10 cellular contexts compared by ENCODE assay signal in genomic region chr1:27496604-27497155, GRCh38. TPM values are rescaled to one million over a fixed set of nuclear protein-coding genes. Genes with fewer than 3 reads are reported as not detected.
A peak's percentile ranks its signal among the peaks of the same experiment; 100 is the strongest.
DNase-seq lines count a peak whose midpoint lies in the region; ATAC-seq, FAIRE-seq and TF ChIP-seq lines count a peak whose summit lies in the region.
"Had no signal": no experiment of that assay in that cellular context is flagged by ENCODE, and none has a peak within 500 bp of the region (broad histone marks: within the 10 kb centered on the region; RNA-seq: fewer than 3 reads in every experiment).

No MANE protein-coding gene starts in this region.

- no peak overlapping the region for H3K23ac ChIP-seq in trophoblast cell (ENCODE audit: low read length)

- ATAC-seq in effector memory CD8-positive, alpha-beta T cell (replicated peaks), result no peak
- ATAC-seq in HG02885 (IDR thresholded peaks at IDR 0.05; ENCODE audit: poor library complexity, unreplicated experiment), result no peak

- H2BK12ac ChIP-seq in trophoblast cell (ENCODE audit: low read length), result no peak overlapping the region

- FAIRE-seq in H54 (lab: Jason Lieb, UNC), result no peak

- no peak overlapping the region for H3K9ac ChIP-seq in trophoblast cell (ENCODE audit: low read length)

- H3K4ac ChIP-seq in trophoblast cell (ENCODE audit: low read depth, low read length), result no peak overlapping the region

- H3K4me1 Mint-ChIP-seq in effector memory CD8-positive, alpha-beta T cell (ENCODE audit: low read depth in 2 of 2), result peaks cover 0 to 2% of the 10 kb centered on the region in 2 donors

- H2AK5ac ChIP-seq in trophoblast cell (ENCODE audit: low read length), result no peak overlapping the region

- no peak overlapping the region for H3K4me3 ChIP-seq in trophoblast cell (ENCODE audit: low read depth, low read length)

- H3K14ac ChIP-seq in trophoblast cell (ENCODE audit: low read length), result no peak overlapping the region

- H3K27me3 ChIP-seq in trophoblast cell (ENCODE audit: insufficient read depth, low read length), result no peaks in the 10 kb centered on the region

- H2BK120ac ChIP-seq in trophoblast cell (ENCODE audit: insufficient read depth, low read length, poor library complexity), result no peak overlapping the region

- H2AFZ ChIP-seq in trophoblast cell (ENCODE audit: insufficient read depth, low read length, poor library complexity), result no peak overlapping the region

- no peak overlapping the region for H3K18ac ChIP-seq in trophoblast cell (ENCODE audit: low read length)

- no peaks in the 10 kb centered on the region for H3K9me3 ChIP-seq in trophoblast cell (ENCODE audit: insufficient read depth, low read depth, low read length)

- H3K4me1 ChIP-seq in trophoblast cell (ENCODE audit: control insufficient read depth in 1 of 2, insufficient read depth in 2 of 2, low read length in 2 of 2), result no peaks in the 10 kb centered on the region

- H3K36me3 ChIP-seq in trophoblast cell (ENCODE audit: control insufficient read depth in 1 of 2, insufficient read depth in 2 of 2, low read length in 2 of 2), result no peaks in the 10 kb centered on the region

- no peaks in the 10 kb centered on the region for H3K79me1 ChIP-seq in trophoblast cell (ENCODE audit: low read length)

- H3K9me3 Mint-ChIP-seq in effector memory CD8-positive, alpha-beta T cell, result no peaks in the 10 kb centered on the region
- H3K9me3 Mint-ChIP-seq: activated T-helper 2 cell treated with anti-CD3 and anti-CD28 coated beads, Interferon-gamma antibody, Interleukin-2, Interleukin-4, amounts not matched to agents 10 μg/mL and 5 μg/mL and 100 μg/mL, durations not matched to agents 14 hours and 24 hours and 36 hours had no signal

- no peak overlapping the region for H3K27ac ChIP-seq in trophoblast cell (ENCODE audit: low read depth, low read length)
- H3K27ac ChIP-seq: RWPE1 had no signal

- TF ChIP-seq POLR2A in H54 (IDR thresholded peaks at IDR 0.05; ENCODE audit: low read depth, low read length), result no peak

- H4K91ac ChIP-seq in trophoblast cell (ENCODE audit: low read depth, low read length), result no peak overlapping the region

- peak overlapping the region; percentile 2 for H3K4me2 ChIP-seq in trophoblast cell (ENCODE audit: low read length)

- H3K4me3 Mint-ChIP-seq in effector memory CD8-positive, alpha-beta T cell, result no peak overlapping the region

- H3K27me3 Mint-ChIP-seq in effector memory CD8-positive, alpha-beta T cell, result peaks cover 9 to 15% of the 10 kb centered on the region in 2 donors

- no peaks in the 10 kb centered on the region for H3K36me3 Mint-ChIP-seq in effector memory CD8-positive, alpha-beta T cell (ENCODE audit: insufficient read depth)

- no peak overlapping the region for H3K27ac Mint-ChIP-seq in effector memory CD8-positive, alpha-beta T cell
- H3K27ac Mint-ChIP-seq: activated T-helper 2 cell treated with anti-CD3 and anti-CD28 coated beads, Interferon-gamma antibody, Interleukin-2, Interleukin-4, amounts not matched to agents 10 μg/mL and 5 μg/mL and 100 μg/mL, durations not matched to agents 14 hours and 24 hours and 36 hours had no signal

- H3K79me2 ChIP-seq in trophoblast cell (ENCODE audit: control insufficient read depth, insufficient read depth, low read length, poor library complexity), result no peaks in the 10 kb centered on the region

- DNase-seq in G401 (ENCODE audit: low spot score), result peak; percentile 25
- DNase-seq in SK-N-DZ (ENCODE audit: low spot score), result peak; percentile 58
- DNase-seq in glomerular visceral epithelial cell (ENCODE audit: extremely low spot score), result peak; percentile 12
- peak in 1 of 2 donors; percentile 27 for DNase-seq in trophoblast cell
- DNase-seq in effector memory CD8-positive, alpha-beta T cell, result no peak
- no peak for DNase-seq in H54 (ENCODE audit: insufficient read length, low spot score)
- no peak for DNase-seq in activated T-cell treated with anti-CD3 and anti-CD28 coated beads, Interleukin-2, amount 50 U/mL, for 1 hour

- H4K12ac ChIP-seq in trophoblast cell (ENCODE audit: low read depth, low read length), result no peak overlapping the region

- H2BK5ac ChIP-seq in trophoblast cell (ENCODE audit: low read depth, low read length, poor library complexity), result no peak overlapping the region

- in situ Hi-C loops in G401 (cut with HindIII; ENCODE audit: low sequenced_read_pairs), result no loop called here

- H4K8ac ChIP-seq in trophoblast cell (ENCODE audit: low read depth, low read length), result no peak overlapping the region

- WGBS in trophoblast cell (ENCODE audit: extremely low coverage, insufficient coverage, insufficient read length), result no CpG with 5 or more reads among the region's 8 CpGs

RNA-seq across cellular contexts. Expression of gene WASF2, which starts 6.7 kb away (rescaled TPM):
- total RNA-seq in G401 (2014; rRNA removed; shearing (Covaris generic)), result 10.4 and 14.2 TPM in 2 replicates
- 11.3 and 12.4 TPM in 2 replicates for polyA plus RNA-seq in SK-N-DZ (2014; cell fraction: cytosol; rRNA removed)
- polyA plus RNA-seq in SK-N-DZ (2014; cell fraction: nucleus; rRNA removed), result 4.1 and 10.3 TPM in 2 replicates
- polyA plus RNA-seq in trophoblast cell (2013), result 54.5 and 57.3 TPM in 2 replicates

Comparison
In these comparisons a context has a peak if more than half of its experiments do, and no peak if none do; other contexts are left out.
1. DNase-seq: peak in G401 (single experiment), SK-N-DZ (single experiment) and glomerular visceral epithelial cell (single experiment); none in effector memory CD8-positive, alpha-beta T cell (0 of 3), H54 (single experiment) and activated T-cell treated with anti-CD3 and anti-CD28 coated beads, Interleukin-2, amount 50 U/mL, for 1 hour (single experiment).